18 cellular contexts compared by ENCODE assay signal in the genomic region with DNA sequence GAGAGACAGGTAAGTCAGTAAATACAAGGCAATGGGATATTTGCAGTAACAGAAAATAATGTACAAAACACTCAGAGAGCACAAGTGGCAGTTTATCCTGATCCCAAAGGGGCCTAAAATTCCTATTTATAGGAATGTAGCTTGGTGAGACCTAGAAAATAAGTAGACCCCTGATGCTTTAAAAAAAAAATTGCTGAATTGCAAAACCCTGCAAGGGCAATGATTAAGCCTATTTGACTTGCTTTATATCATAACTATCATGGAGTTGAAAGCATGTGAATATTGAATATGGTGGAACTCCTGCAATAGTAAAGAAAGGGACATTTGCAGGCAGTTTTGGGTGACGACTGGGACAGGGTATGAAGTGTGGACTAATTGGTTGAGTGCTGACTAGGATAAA.
DNase-seq lines count a peak whose midpoint lies in the region; ATAC-seq and TF ChIP-seq lines count a peak whose summit lies in the region.
"Had no signal": no experiment of that assay in that cellular context is flagged by ENCODE, and none has a peak within 500 bp of the region (broad histone marks: within the 10 kb centered on the region; RNA-seq: fewer than 3 reads in every experiment).

No MANE protein-coding gene starts in this region.

- in situ Hi-C loops in transverse colon (cut with MboI; ENCODE audit: low pct_ligation_motif_present in 1 of 4, low pct_unique_long_range_greater_than_20kb in 1 of 4, low sequenced_read_pairs in 3 of 4), result no loop called here

- H3K36me3 Mint-ChIP-seq in chondrocyte (ENCODE audit: low read depth) (no peaks in the 10 kb centered on the region), osteocyte (ENCODE audit: unreplicated experiment) (no peaks in the 10 kb centered on the region)
- H3K36me3 Mint-ChIP-seq: CD4-positive, CD25-positive, alpha-beta regulatory T cell had no signal

- H3K36me3 ChIP-seq in transverse colon (no peaks in the 10 kb centered on the region), vagina (no peaks in the 10 kb centered on the region)

- ATAC-seq in right cardiac atrium, result no peak
- no peak for ATAC-seq in left ventricle myocardium superior
- ATAC-seq: HCT116 had no signal

- H3K27ac ChIP-seq in right cardiac atrium (ENCODE audit: low read length), result peak overlapping the region; percentile 32
- peak overlapping the region in 3 of 4 donors; percentile 10 to 64 (median 38) for H3K27ac ChIP-seq in transverse colon
- no peak overlapping the region for H3K27ac ChIP-seq in vagina

- no peaks in the 10 kb centered on the region for H3K27me3 ChIP-seq in right cardiac atrium (ENCODE audit: control insufficient read depth, insufficient read depth)
- H3K27me3 ChIP-seq in transverse colon, result no peaks in the 10 kb centered on the region
- H3K27me3 ChIP-seq in vagina, result no peaks in the 10 kb centered on the region

- DNase-seq in right cardiac atrium (no peak), left ventricle myocardium superior (no peak), chondrocyte (ENCODE audit: low spot score) (no peak), osteocyte (ENCODE audit: extremely low spot score, unreplicated experiment) (no peak), transverse colon (no peak), vagina (ENCODE audit: extremely low spot score in 2 of 2) (no peak)
- DNase-seq in effector CD8-positive, alpha-beta T cell (lab: John Stamatoyannopoulos, UW), result no peak
- DNase-seq: CD4-positive, CD25-positive, alpha-beta regulatory T cell; DMS79; MM.1S; NCI-H1048; NCI-H1417 treated with DMSO at 0.1 percent for 48 hours; NCI-H187; NCI-H2107; NCI-H446 treated with DMSO at 0.1 percent for 48 hours; NCI-H526 treated with DMSO at 0.1 percent for 48 hours; SHP77 had no signal

- no peak for TF ChIP-seq EP300 in transverse colon (IDR thresholded peaks at IDR 0.05; ENCODE audit: low read depth)

- H3K9me3 Mint-ChIP-seq in chondrocyte (ENCODE audit: low read depth) (no peaks in the 10 kb centered on the region), osteocyte (ENCODE audit: unreplicated experiment) (no peaks in the 10 kb centered on the region)

- no peak for TF ChIP-seq POLR2A in transverse colon (IDR thresholded peaks at IDR 0.05)
- no peak for TF ChIP-seq POLR2A in vagina (IDR thresholded peaks at IDR 0.05)

- intact Hi-C loops in right cardiac atrium (cut with DNase I) (no loop called here), left ventricle myocardium superior (cut with micrococcal nuclease) (no loop called here), transverse colon (cut with DNase I; ENCODE audit: low total_unique reads) (no loop called here), vagina (cut with DNase I) (no loop called here)

- no peaks in the 10 kb centered on the region for H3K27me3 Mint-ChIP-seq in chondrocyte (ENCODE audit: low read depth)
- H3K27me3 Mint-ChIP-seq in osteocyte (ENCODE audit: unreplicated experiment), result no peaks in the 10 kb centered on the region

- 98% methylated on average over 1 of the region's 1 CpG for WGBS in right cardiac atrium
- WGBS in transverse colon (ENCODE audit: low coverage in 1 of 2), 2 donors, result 75 to 92% methylated on average over 1 of the region's 1 CpG

- TF ChIP-seq CTCF in chondrocyte (IDR thresholded peaks at IDR 0.05), result no peak
- TF ChIP-seq CTCF in osteocyte (IDR thresholded peaks at IDR 0.05), result no peak
- TF ChIP-seq CTCF in transverse colon (IDR thresholded peaks at IDR 0.05), result no peak
- no peak for TF ChIP-seq CTCF in vagina (IDR thresholded peaks at IDR 0.05)

- H3K4me1 ChIP-seq in right cardiac atrium (ENCODE audit: control insufficient read depth, insufficient read depth, low read length) (peaks cover 4% of the 10 kb centered on the region), transverse colon (peaks cover 0 to 3% (median 0%) of the 10 kb centered on the region in 4 donors), vagina (no peaks in the 10 kb centered on the region)

- H3K4me1 Mint-ChIP-seq in chondrocyte (ENCODE audit: low read depth) (peaks cover 23% of the 10 kb centered on the region), osteocyte (ENCODE audit: unreplicated experiment) (peaks cover 38% of the 10 kb centered on the region)
- H3K4me1 Mint-ChIP-seq: CD4-positive, CD25-positive, alpha-beta regulatory T cell had no signal

- peak overlapping the region; percentile 29 for H3K27ac Mint-ChIP-seq in chondrocyte (ENCODE audit: unreplicated experiment)
- peak overlapping the region; percentile 83 for H3K27ac Mint-ChIP-seq in osteocyte (ENCODE audit: unreplicated experiment)
- H3K27ac Mint-ChIP-seq: CD4-positive, CD25-positive, alpha-beta regulatory T cell had no signal

- H3K9me3 ChIP-seq in right cardiac atrium (ENCODE audit: control insufficient read depth, low read length), result no peaks in the 10 kb centered on the region
- no peaks in the 10 kb centered on the region for H3K9me3 ChIP-seq in transverse colon
- H3K9me3 ChIP-seq in vagina, result no peaks in the 10 kb centered on the region

- H3K4me3 ChIP-seq in right cardiac atrium (ENCODE audit: low read length) (no peak overlapping the region), transverse colon (no peak overlapping the region), vagina (no peak overlapping the region)

- H3K4me3 Mint-ChIP-seq in chondrocyte (ENCODE audit: unreplicated experiment) (no peak overlapping the region), osteocyte (ENCODE audit: unreplicated experiment) (no peak overlapping the region)
- H3K4me3 Mint-ChIP-seq: CD4-positive, CD25-positive, alpha-beta regulatory T cell had no signal
